1 cellular context compared by ENCODE assay signal in genomic region chr6:158389188-158389919, GRCh38.
TF ChIP-seq lines count a peak whose summit lies in the region.

No MANE protein-coding gene starts in this region.

TF ChIP-seq in HepG2, 621 proteins besides CTCF, POLR2A, EP300 and RAD21 (continues in another document):
- TF ChIP-seq, protein P1, sequence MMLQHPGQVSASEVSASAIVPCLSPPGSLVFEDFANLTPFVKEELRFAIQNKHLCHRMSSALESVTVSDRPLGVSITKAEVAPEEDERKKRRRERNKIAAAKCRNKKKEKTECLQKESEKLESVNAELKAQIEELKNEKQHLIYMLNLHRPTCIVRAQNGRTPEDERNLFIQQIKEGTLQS (CRISPR knock-in tag; IDR thresholded peaks at IDR 0.05), result 0 out of 2 replicates have a peak, but pooled peaks have one; percentile 32
- no peak for TF ChIP-seq ZSCAN29 (CRISPR knock-in tag; conservative IDR thresholded peaks at IDR 0.05)
- no peak for TF ChIP-seq BCLAF1 (IDR thresholded peaks at IDR 0.05)
- TF ChIP-seq ZNF615 (CRISPR knock-in tag; IDR thresholded peaks at IDR 0.05; ENCODE audit: borderline replicate concordance), result no peak
- TF ChIP-seq MAX (IDR thresholded peaks at IDR 0.05), result no peak
- no peak for TF ChIP-seq DBP (CRISPR knock-in tag; IDR thresholded peaks at IDR 0.05; ENCODE audit: not compliant biosample characterization)
- TF ChIP-seq ZNF460 (CRISPR knock-in tag; IDR thresholded peaks at IDR 0.05; ENCODE audit: borderline replicate concordance), result peak; percentile 76
- TF ChIP-seq ZNF784 (CRISPR knock-in tag; IDR thresholded peaks at IDR 0.05; ENCODE audit: borderline replicate concordance), result no peak
- TF ChIP-seq NFATC3 (CRISPR knock-in tag; IDR thresholded peaks at IDR 0.05), result no peak
- TF ChIP-seq AKNA (CRISPR knock-in tag; IDR thresholded peaks at IDR 0.05; ENCODE audit: borderline replicate concordance), result no peak
- no peak for TF ChIP-seq ATRX (CRISPR knock-in tag; IDR thresholded peaks at IDR 0.05; ENCODE audit: borderline replicate concordance)
- no peak for TF ChIP-seq HES4 (CRISPR knock-in tag; IDR thresholded peaks at IDR 0.05; ENCODE audit: borderline replicate concordance)
- TF ChIP-seq ZNF274 (CRISPR knock-in tag; IDR thresholded peaks at IDR 0.05), result no peak
- TF ChIP-seq, protein P2, sequence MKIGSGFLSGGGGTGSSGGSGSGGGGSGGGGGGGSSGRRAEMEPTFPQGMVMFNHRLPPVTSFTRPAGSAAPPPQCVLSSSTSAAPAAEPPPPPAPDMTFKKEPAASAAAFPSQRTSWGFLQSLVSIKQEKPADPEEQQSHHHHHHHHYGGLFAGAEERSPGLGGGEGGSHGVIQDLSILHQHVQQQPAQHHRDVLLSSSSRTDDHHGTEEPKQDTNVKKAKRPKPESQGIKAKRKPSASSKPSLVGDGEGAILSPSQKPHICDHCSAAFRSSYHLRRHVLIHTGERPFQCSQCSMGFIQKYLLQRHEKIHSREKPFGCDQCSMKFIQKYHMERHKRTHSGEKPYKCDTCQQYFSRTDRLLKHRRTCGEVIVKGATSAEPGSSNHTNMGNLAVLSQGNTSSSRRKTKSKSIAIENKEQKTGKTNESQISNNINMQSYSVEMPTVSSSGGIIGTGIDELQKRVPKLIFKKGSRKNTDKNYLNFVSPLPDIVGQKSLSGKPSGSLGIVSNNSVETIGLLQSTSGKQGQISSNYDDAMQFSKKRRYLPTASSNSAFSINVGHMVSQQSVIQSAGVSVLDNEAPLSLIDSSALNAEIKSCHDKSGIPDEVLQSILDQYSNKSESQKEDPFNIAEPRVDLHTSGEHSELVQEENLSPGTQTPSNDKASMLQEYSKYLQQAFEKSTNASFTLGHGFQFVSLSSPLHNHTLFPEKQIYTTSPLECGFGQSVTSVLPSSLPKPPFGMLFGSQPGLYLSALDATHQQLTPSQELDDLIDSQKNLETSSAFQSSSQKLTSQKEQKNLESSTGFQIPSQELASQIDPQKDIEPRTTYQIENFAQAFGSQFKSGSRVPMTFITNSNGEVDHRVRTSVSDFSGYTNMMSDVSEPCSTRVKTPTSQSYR (CRISPR knock-in tag; IDR thresholded peaks at IDR 0.05; ENCODE audit: borderline replicate concordance), result no peak
- TF ChIP-seq ZBTB3 (CRISPR knock-in tag; IDR thresholded peaks at IDR 0.05; ENCODE audit: borderline replicate concordance, low read depth), result no peak
- TF ChIP-seq THYN1 (CRISPR knock-in tag; IDR thresholded peaks at IDR 0.05; ENCODE audit: borderline replicate concordance, low read depth), result no peak
- no peak for TF ChIP-seq ZSCAN21 (CRISPR knock-in tag; IDR thresholded peaks at IDR 0.05; ENCODE audit: borderline replicate concordance)
- peak; percentile 76 for TF ChIP-seq CEBPB (IDR thresholded peaks at IDR 0.05; ENCODE audit: borderline replicate concordance, low read depth, low read length)
- TF ChIP-seq, protein P3, sequence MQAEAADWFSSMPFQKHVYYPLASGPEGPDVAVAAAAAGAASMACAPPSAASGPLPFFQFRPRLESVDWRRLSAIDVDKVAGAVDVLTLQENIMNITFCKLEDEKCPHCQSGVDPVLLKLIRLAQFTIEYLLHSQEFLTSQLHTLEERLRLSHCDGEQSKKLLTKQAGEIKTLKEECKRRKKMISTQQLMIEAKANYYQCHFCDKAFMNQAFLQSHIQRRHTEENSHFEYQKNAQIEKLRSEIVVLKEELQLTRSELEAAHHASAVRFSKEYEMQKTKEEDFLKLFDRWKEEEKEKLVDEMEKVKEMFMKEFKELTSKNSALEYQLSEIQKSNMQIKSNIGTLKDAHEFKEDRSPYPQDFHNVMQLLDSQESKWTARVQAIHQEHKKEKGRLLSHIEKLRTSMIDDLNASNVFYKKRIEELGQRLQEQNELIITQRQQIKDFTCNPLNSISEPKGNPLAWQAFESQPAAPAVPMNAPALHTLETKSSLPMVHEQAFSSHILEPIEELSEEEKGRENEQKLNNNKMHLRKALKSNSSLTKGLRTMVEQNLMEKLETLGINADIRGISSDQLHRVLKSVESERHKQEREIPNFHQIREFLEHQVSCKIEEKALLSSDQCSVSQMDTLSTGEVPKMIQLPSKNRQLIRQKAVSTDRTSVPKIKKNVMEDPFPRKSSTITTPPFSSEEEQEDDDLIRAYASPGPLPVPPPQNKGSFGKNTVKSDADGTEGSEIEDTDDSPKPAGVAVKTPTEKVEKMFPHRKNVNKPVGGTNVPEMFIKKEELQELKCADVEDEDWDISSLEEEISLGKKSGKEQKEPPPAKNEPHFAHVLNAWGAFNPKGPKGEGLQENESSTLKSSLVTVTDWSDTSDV (CRISPR knock-in tag; IDR thresholded peaks at IDR 0.05), result no peak
- no peak for TF ChIP-seq GTF3A (CRISPR knock-in tag; conservative IDR thresholded peaks at IDR 0.05)
- no peak for TF ChIP-seq TBX3 (IDR thresholded peaks at IDR 0.05; ENCODE audit: borderline replicate concordance)
- TF ChIP-seq NR3C1 (CRISPR knock-in tag; IDR thresholded peaks at IDR 0.05), result no peak
- no peak for TF ChIP-seq SPEN (CRISPR knock-in tag; IDR thresholded peaks at IDR 0.05; ENCODE audit: low read depth)
- TF ChIP-seq CREM (IDR thresholded peaks at IDR 0.05), result no peak
- no peak for TF ChIP-seq CREM (CRISPR knock-in tag; IDR thresholded peaks at IDR 0.05)
- TF ChIP-seq HOXA5 (CRISPR knock-in tag; IDR thresholded peaks at IDR 0.05), result no peak
- no peak for TF ChIP-seq BCL6 (CRISPR knock-in tag; IDR thresholded peaks at IDR 0.05)
- no peak for TF ChIP-seq FOXA1 (IDR thresholded peaks at IDR 0.05)
- 0 out of 2 replicates have a peak, but pooled peaks have one; percentile 19 for TF ChIP-seq FOXA1 (CRISPR knock-in tag; IDR thresholded peaks at IDR 0.05)
- TF ChIP-seq, protein P4, sequence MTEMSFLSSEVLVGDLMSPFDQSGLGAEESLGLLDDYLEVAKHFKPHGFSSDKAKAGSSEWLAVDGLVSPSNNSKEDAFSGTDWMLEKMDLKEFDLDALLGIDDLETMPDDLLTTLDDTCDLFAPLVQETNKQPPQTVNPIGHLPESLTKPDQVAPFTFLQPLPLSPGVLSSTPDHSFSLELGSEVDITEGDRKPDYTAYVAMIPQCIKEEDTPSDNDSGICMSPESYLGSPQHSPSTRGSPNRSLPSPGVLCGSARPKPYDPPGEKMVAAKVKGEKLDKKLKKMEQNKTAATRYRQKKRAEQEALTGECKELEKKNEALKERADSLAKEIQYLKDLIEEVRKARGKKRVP (CRISPR knock-in tag; IDR thresholded peaks at IDR 0.05), result peak in 1 of 2 experiments; percentile 77; a peak in 2 of 4 replicates
- TF ChIP-seq ADNP (CRISPR knock-in tag; IDR thresholded peaks at IDR 0.05), result no peak
- TF ChIP-seq MAF1 (CRISPR knock-in tag; IDR thresholded peaks at IDR 0.05; ENCODE audit: borderline replicate concordance), result no peak
- TF ChIP-seq ZNF556 (CRISPR knock-in tag; IDR thresholded peaks at IDR 0.05; ENCODE audit: borderline replicate concordance), result no peak
- no peak for TF ChIP-seq FOXP1 (IDR thresholded peaks at IDR 0.05)
- peak; percentile 49; the same call in 1 of the 2 replicates for TF ChIP-seq FOXP1 (CRISPR knock-in tag; IDR thresholded peaks at IDR 0.05)
- TF ChIP-seq ZNF761 (CRISPR knock-in tag; conservative IDR thresholded peaks at IDR 0.05), result no peak
- TF ChIP-seq ZIK1 (CRISPR knock-in tag; IDR thresholded peaks at IDR 0.05; ENCODE audit: borderline replicate concordance, low read depth), result no peak
- TF ChIP-seq TP53 (CRISPR knock-in tag; conservative IDR thresholded peaks at IDR 0.05), result no peak
- TF ChIP-seq PAXIP1 (CRISPR knock-in tag; conservative IDR thresholded peaks at IDR 0.05), result no peak
- no peak for TF ChIP-seq ETS1 (CRISPR knock-in tag; IDR thresholded peaks at IDR 0.05)
- peak; percentile 63 for TF ChIP-seq CEBPG (CRISPR knock-in tag; IDR thresholded peaks at IDR 0.05)
